In the genomic region with DNA sequence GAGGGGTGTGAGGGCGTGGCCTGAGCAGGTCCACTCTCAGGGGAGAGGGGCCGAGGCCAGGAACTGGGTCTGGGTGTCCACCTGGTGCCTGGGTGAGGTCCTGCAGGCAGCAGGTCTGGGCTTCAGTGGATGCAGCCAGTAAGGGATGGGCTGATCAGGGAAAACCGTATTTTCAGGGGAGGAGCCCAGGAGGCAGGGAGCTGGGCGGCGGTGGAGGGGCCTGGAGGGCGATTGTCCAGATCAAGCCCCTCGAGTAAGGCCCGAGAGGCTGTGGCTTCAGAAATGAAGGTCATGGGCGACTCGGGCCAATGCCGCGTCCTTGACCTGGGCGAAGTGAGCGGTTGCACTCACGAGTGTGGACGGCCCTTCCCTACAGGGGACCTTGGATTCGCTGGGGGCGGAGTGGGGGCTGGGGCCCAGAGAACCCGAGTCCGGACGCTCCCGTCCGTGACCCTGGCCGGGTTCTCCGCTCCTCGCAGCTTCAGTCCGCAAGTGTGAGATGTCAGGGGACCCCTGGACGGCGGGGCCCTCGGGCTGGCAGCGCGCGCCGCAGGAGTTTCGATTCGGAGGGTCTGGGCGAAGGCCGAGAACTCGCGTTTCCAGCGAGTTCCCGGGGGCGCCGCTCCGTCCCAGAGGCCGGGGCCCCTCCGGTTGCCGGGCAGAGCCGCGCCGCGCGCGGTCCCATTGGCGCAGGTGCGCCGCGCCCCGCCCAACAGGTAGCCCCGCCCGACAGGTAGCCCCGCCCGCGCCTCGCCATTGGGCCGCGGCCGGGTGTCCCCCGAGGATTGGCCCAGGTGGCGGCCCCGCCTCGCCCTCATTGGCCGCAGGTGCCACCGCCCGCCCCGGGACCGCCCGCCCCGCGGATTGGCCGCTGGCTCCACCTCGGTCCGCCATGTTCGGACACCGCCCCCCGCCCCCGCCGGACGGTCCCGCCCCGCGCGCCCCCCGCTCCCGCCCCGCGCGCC, we compare ENCODE assay signal across 1 cellular context.
TF ChIP-seq lines count a peak whose summit lies in the region.

A gene (plus strand): TSS at position 895 of the 965 bp plus-strand sequence. CDS start 220 bp downstream, outside the sequence.

TF ChIP-seq in WTC11, 78 proteins besides CTCF, POLR2A, EP300 and RAD21 (continued from another document and continues in another):
- TF ChIP-seq, protein P1, sequence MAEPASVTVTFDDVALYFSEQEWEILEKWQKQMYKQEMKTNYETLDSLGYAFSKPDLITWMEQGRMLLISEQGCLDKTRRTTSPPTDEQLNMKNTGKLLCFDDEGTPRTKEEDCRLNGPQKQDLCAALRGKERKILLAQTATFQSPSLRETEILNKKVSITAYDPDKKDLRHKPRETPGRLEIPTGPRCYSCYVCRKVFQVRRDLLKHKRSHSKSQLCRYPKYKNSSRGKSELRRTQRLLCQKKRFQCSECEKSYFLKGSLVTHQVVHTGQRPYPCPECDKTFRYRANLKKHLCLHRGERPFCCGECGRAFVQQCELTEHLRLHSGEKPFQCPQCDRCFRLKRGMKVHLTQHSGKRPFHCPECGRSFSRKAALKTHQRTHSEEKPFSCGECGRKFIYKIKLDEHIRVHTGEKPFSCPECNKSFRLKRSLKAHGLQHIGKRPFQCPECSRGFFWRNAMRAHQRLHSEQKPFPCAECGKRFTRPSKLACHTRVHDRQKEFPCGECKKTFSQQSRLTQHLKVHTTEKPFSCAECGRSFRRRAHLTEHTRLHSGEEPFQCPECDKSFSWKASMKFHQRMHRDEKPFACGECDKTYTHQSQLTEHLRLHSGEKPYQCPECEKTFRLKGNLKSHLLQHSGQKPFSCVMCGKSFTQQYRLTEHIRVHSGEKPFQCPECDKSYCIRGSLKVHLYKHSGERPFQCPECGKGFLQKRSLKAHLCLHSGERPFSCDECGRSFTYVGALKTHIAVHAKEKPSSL (CRISPR knock-in tag; conservative IDR thresholded peaks at IDR 0.05), result no peak
- no peak for TF ChIP-seq ZNF121 (CRISPR knock-in tag; IDR thresholded peaks at IDR 0.05)
- TF ChIP-seq NR3C1 (CRISPR knock-in tag; conservative IDR thresholded peaks at IDR 0.05; ENCODE audit: low read depth), result no peak
- TF ChIP-seq, protein P2, sequence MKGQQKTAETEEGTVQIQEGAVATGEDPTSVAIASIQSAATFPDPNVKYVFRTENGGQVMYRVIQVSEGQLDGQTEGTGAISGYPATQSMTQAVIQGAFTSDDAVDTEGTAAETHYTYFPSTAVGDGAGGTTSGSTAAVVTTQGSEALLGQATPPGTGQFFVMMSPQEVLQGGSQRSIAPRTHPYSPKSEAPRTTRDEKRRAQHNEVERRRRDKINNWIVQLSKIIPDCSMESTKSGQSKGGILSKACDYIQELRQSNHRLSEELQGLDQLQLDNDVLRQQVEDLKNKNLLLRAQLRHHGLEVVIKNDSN (CRISPR knock-in tag; IDR thresholded peaks at IDR 0.05), result no peak
- TF ChIP-seq, protein P3, sequence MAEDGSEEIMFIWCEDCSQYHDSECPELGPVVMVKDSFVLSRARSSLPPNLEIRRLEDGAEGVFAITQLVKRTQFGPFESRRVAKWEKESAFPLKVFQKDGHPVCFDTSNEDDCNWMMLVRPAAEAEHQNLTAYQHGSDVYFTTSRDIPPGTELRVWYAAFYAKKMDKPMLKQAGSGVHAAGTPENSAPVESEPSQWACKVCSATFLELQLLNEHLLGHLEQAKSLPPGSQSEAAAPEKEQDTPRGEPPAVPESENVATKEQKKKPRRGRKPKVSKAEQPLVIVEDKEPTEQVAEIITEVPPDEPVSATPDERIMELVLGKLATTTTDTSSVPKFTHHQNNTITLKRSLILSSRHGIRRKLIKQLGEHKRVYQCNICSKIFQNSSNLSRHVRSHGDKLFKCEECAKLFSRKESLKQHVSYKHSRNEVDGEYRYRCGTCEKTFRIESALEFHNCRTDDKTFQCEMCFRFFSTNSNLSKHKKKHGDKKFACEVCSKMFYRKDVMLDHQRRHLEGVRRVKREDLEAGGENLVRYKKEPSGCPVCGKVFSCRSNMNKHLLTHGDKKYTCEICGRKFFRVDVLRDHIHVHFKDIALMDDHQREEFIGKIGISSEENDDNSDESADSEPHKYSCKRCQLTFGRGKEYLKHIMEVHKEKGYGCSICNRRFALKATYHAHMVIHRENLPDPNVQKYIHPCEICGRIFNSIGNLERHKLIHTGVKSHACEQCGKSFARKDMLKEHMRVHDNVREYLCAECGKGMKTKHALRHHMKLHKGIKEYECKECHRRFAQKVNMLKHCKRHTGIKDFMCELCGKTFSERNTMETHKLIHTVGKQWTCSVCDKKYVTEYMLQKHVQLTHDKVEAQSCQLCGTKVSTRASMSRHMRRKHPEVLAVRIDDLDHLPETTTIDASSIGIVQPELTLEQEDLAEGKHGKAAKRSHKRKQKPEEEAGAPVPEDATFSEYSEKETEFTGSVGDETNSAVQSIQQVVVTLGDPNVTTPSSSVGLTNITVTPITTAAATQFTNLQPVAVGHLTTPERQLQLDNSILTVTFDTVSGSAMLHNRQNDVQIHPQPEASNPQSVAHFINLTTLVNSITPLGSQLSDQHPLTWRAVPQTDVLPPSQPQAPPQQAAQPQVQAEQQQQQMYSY (CRISPR knock-in tag; IDR thresholded peaks at IDR 0.05), result peak; percentile 89
- no peak for TF ChIP-seq ZNF396 (CRISPR knock-in tag; IDR thresholded peaks at IDR 0.05; ENCODE audit: borderline replicate concordance)
- TF ChIP-seq FOXP1 (CRISPR knock-in tag; IDR thresholded peaks at IDR 0.05; ENCODE audit: borderline replicate concordance), result peak; percentile 90
- peak; percentile 85; the same call in 1 of the 2 replicates for TF ChIP-seq MYBL2 (CRISPR knock-in tag; IDR thresholded peaks at IDR 0.05)
- TF ChIP-seq PRRX2 (CRISPR knock-in tag; IDR thresholded peaks at IDR 0.05), result no peak
- TF ChIP-seq, protein P4, sequence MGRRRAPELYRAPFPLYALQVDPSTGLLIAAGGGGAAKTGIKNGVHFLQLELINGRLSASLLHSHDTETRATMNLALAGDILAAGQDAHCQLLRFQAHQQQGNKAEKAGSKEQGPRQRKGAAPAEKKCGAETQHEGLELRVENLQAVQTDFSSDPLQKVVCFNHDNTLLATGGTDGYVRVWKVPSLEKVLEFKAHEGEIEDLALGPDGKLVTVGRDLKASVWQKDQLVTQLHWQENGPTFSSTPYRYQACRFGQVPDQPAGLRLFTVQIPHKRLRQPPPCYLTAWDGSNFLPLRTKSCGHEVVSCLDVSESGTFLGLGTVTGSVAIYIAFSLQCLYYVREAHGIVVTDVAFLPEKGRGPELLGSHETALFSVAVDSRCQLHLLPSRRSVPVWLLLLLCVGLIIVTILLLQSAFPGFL (CRISPR knock-in tag; IDR thresholded peaks at IDR 0.05; ENCODE audit: borderline replicate concordance), result no peak
- TF ChIP-seq, protein P5, sequence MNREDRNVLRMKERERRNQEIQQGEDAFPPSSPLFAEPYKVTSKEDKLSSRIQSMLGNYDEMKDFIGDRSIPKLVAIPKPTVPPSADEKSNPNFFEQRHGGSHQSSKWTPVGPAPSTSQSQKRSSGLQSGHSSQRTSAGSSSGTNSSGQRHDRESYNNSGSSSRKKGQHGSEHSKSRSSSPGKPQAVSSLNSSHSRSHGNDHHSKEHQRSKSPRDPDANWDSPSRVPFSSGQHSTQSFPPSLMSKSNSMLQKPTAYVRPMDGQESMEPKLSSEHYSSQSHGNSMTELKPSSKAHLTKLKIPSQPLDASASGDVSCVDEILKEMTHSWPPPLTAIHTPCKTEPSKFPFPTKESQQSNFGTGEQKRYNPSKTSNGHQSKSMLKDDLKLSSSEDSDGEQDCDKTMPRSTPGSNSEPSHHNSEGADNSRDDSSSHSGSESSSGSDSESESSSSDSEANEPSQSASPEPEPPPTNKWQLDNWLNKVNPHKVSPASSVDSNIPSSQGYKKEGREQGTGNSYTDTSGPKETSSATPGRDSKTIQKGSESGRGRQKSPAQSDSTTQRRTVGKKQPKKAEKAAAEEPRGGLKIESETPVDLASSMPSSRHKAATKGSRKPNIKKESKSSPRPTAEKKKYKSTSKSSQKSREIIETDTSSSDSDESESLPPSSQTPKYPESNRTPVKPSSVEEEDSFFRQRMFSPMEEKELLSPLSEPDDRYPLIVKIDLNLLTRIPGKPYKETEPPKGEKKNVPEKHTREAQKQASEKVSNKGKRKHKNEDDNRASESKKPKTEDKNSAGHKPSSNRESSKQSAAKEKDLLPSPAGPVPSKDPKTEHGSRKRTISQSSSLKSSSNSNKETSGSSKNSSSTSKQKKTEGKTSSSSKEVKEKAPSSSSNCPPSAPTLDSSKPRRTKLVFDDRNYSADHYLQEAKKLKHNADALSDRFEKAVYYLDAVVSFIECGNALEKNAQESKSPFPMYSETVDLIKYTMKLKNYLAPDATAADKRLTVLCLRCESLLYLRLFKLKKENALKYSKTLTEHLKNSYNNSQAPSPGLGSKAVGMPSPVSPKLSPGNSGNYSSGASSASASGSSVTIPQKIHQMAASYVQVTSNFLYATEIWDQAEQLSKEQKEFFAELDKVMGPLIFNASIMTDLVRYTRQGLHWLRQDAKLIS (CRISPR knock-in tag; IDR thresholded peaks at IDR 0.05; ENCODE audit: borderline replicate concordance), result no peak
- TF ChIP-seq, protein P6, sequence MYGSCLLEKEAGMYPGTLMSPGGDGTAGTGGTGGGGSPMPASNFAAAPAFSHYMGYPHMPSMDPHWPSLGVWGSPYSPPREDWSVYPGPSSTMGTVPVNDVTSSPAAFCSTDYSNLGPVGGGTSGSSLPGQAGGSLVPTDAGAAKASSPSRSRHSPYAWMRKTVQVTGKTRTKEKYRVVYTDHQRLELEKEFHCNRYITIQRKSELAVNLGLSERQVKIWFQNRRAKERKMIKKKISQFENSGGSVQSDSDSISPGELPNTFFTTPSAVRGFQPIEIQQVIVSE (CRISPR knock-in tag; IDR thresholded peaks at IDR 0.05; ENCODE audit: borderline replicate concordance), result no peak
- TF ChIP-seq SP1 (CRISPR knock-in tag; conservative IDR thresholded peaks at IDR 0.05), result peak; percentile 93
- no peak for TF ChIP-seq MXD4 (CRISPR knock-in tag; IDR thresholded peaks at IDR 0.05; ENCODE audit: borderline replicate concordance)
- TF ChIP-seq, protein P7, sequence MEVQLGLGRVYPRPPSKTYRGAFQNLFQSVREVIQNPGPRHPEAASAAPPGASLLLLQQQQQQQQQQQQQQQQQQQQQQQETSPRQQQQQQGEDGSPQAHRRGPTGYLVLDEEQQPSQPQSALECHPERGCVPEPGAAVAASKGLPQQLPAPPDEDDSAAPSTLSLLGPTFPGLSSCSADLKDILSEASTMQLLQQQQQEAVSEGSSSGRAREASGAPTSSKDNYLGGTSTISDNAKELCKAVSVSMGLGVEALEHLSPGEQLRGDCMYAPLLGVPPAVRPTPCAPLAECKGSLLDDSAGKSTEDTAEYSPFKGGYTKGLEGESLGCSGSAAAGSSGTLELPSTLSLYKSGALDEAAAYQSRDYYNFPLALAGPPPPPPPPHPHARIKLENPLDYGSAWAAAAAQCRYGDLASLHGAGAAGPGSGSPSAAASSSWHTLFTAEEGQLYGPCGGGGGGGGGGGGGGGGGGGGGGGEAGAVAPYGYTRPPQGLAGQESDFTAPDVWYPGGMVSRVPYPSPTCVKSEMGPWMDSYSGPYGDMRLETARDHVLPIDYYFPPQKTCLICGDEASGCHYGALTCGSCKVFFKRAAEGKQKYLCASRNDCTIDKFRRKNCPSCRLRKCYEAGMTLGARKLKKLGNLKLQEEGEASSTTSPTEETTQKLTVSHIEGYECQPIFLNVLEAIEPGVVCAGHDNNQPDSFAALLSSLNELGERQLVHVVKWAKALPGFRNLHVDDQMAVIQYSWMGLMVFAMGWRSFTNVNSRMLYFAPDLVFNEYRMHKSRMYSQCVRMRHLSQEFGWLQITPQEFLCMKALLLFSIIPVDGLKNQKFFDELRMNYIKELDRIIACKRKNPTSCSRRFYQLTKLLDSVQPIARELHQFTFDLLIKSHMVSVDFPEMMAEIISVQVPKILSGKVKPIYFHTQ (CRISPR knock-in tag; IDR thresholded peaks at IDR 0.05), result no peak
- TF ChIP-seq FOXJ3 (CRISPR knock-in tag; IDR thresholded peaks at IDR 0.05; ENCODE audit: borderline replicate concordance), result no peak
- TF ChIP-seq, protein P8, sequence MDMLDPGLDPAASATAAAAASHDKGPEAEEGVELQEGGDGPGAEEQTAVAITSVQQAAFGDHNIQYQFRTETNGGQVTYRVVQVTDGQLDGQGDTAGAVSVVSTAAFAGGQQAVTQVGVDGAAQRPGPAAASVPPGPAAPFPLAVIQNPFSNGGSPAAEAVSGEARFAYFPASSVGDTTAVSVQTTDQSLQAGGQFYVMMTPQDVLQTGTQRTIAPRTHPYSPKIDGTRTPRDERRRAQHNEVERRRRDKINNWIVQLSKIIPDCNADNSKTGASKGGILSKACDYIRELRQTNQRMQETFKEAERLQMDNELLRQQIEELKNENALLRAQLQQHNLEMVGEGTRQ (CRISPR knock-in tag; IDR thresholded peaks at IDR 0.05), result peak; percentile 19; the same call in 1 of the 2 replicates
- TF ChIP-seq CREM (CRISPR knock-in tag; IDR thresholded peaks at IDR 0.05), result no peak
- 0 out of 2 replicates have a peak, but pooled peaks have one; percentile 34 for TF ChIP-seq ZNF416 (CRISPR knock-in tag; IDR thresholded peaks at IDR 0.05)
- peak; percentile 93 for TF ChIP-seq NFE2L1 (CRISPR knock-in tag; IDR thresholded peaks at IDR 0.05)
- no peak for TF ChIP-seq CREB1 (CRISPR knock-in tag; IDR thresholded peaks at IDR 0.05)
- peak; percentile 82; the same call in 1 of the 2 replicates for TF ChIP-seq FOXK1 (CRISPR knock-in tag; IDR thresholded peaks at IDR 0.05)
- TF ChIP-seq TEAD4 (CRISPR knock-in tag; IDR thresholded peaks at IDR 0.05), result no peak
- TF ChIP-seq TP53 (CRISPR knock-in tag; IDR thresholded peaks at IDR 0.05), result 0 out of 2 replicates have a peak, but pooled peaks have one; percentile 27
- TF ChIP-seq, protein P9, sequence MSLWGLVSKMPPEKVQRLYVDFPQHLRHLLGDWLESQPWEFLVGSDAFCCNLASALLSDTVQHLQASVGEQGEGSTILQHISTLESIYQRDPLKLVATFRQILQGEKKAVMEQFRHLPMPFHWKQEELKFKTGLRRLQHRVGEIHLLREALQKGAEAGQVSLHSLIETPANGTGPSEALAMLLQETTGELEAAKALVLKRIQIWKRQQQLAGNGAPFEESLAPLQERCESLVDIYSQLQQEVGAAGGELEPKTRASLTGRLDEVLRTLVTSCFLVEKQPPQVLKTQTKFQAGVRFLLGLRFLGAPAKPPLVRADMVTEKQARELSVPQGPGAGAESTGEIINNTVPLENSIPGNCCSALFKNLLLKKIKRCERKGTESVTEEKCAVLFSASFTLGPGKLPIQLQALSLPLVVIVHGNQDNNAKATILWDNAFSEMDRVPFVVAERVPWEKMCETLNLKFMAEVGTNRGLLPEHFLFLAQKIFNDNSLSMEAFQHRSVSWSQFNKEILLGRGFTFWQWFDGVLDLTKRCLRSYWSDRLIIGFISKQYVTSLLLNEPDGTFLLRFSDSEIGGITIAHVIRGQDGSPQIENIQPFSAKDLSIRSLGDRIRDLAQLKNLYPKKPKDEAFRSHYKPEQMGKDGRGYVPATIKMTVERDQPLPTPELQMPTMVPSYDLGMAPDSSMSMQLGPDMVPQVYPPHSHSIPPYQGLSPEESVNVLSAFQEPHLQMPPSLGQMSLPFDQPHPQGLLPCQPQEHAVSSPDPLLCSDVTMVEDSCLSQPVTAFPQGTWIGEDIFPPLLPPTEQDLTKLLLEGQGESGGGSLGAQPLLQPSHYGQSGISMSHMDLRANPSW (CRISPR knock-in tag; conservative IDR thresholded peaks at IDR 0.05; ENCODE audit: low read depth), result no peak
- TF ChIP-seq, protein P10, sequence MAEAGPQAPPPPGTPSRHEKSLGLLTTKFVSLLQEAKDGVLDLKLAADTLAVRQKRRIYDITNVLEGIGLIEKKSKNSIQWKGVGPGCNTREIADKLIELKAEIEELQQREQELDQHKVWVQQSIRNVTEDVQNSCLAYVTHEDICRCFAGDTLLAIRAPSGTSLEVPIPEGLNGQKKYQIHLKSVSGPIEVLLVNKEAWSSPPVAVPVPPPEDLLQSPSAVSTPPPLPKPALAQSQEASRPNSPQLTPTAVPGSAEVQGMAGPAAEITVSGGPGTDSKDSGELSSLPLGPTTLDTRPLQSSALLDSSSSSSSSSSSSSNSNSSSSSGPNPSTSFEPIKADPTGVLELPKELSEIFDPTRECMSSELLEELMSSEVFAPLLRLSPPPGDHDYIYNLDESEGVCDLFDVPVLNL (CRISPR knock-in tag; IDR thresholded peaks at IDR 0.05; ENCODE audit: borderline replicate concordance, low read depth), result no peak
- TF ChIP-seq EMX1 (CRISPR knock-in tag; IDR thresholded peaks at IDR 0.05), result no peak
- TF ChIP-seq, protein P11, sequence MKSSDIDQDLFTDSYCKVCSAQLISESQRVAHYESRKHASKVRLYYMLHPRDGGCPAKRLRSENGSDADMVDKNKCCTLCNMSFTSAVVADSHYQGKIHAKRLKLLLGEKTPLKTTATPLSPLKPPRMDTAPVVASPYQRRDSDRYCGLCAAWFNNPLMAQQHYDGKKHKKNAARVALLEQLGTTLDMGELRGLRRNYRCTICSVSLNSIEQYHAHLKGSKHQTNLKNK (CRISPR knock-in tag; IDR thresholded peaks at IDR 0.05), result no peak
